Comparison of ENCODE assay signal across 20 cellular contexts in genomic region chr1:194118086-194118485, GRCh38.
"Had no signal": no experiment of that assay in that cellular context is flagged by ENCODE, and none has a peak within 500 bp of the region (broad histone marks: within the 10 kb centered on the region; RNA-seq: fewer than 3 reads in every experiment).

No MANE protein-coding gene starts in this region.

- DNase-seq: effector CD4-positive, alpha-beta T cell; hypothalamus; immature natural killer cell; left ventricle myocardium superior; lower lobe of right lung; natural killer cell; stimulated activated CD4-positive, alpha-beta T cell treated with anti-CD3 and anti-CD28 coated beads, Interleukin-2, amount 100 ng/mL, for 24 hours; stimulated activated CD4-positive, alpha-beta T cell treated with anti-CD3 and anti-CD28 coated beads, Interleukin-4, amount 100 ng/mL, for 24 hours; stimulated activated naive CD4-positive, alpha-beta T cell treated with Interleukin-2 at 50 U/mL for 16 hours; stomach; thyroid gland had no signal

- H3K4me2 ChIP-seq: smooth muscle cell had no signal

- H3K79me2 ChIP-seq: parathyroid adenoma had no signal

- H2AFZ ChIP-seq: parathyroid adenoma had no signal

- H3K36me3 ChIP-seq: lower lobe of right lung, right lobe of liver, stomach, thyroid gland had no signal

- H3K4me1 ChIP-seq: lower lobe of right lung, right lobe of liver, stomach, thyroid gland had no signal

- H3K9ac ChIP-seq: parathyroid adenoma had no signal

- H3K27me3 ChIP-seq: dorsolateral prefrontal cortex, right lobe of liver, stomach, thyroid gland had no signal

- H3K4me3 Mint-ChIP-seq: immature natural killer cell; natural killer cell; neural crest cell; stimulated activated effector memory CD8-positive, alpha-beta T cell treated with anti-CD3 and anti-CD28 coated beads, Interleukin-12 subunit alpha, Interleukin-12 subunit beta, amount 100 ng/mL, for 72 hours had no signal

- H3K27ac Mint-ChIP-seq: immature natural killer cell; natural killer cell; progenitor cell of endocrine pancreas; stimulated activated effector memory CD8-positive, alpha-beta T cell treated with anti-CD3 and anti-CD28 coated beads, Interleukin-12 subunit alpha, Interleukin-12 subunit beta, amount 100 ng/mL, for 72 hours had no signal

- H3K9me3 Mint-ChIP-seq: neural crest cell; stimulated activated effector memory CD8-positive, alpha-beta T cell treated with anti-CD3 and anti-CD28 coated beads, Interleukin-12 subunit alpha, Interleukin-12 subunit beta, amount 100 ng/mL, for 72 hours had no signal

- H3K27me3 Mint-ChIP-seq: progenitor cell of endocrine pancreas had no signal

- H3K4me3 ChIP-seq: dorsolateral prefrontal cortex, lower lobe of right lung, right lobe of liver, smooth muscle cell, stomach, thyroid gland had no signal

- H3K36me3 Mint-ChIP-seq: immature natural killer cell; natural killer cell; stimulated activated effector memory CD8-positive, alpha-beta T cell treated with anti-CD3 and anti-CD28 coated beads, Interleukin-12 subunit alpha, Interleukin-12 subunit beta, amount 100 ng/mL, for 72 hours had no signal

- ATAC-seq: left ventricle myocardium superior; natural killer cell; right lobe of liver; stimulated activated effector memory CD8-positive, alpha-beta T cell treated with anti-CD3 and anti-CD28 coated beads, Interleukin-12 subunit alpha, Interleukin-12 subunit beta, amount 100 ng/mL, for 72 hours had no signal

- H3K9me3 ChIP-seq: lower lobe of right lung, right lobe of liver, thyroid gland had no signal

- FAIRE-seq: colon, frontal cortex had no signal

- H3K27ac ChIP-seq: dorsolateral prefrontal cortex, lower lobe of right lung, parathyroid adenoma, right lobe of liver, stomach, thyroid gland had no signal

- H3K4me1 Mint-ChIP-seq: immature natural killer cell; natural killer cell; neural crest cell; stimulated activated effector memory CD8-positive, alpha-beta T cell treated with anti-CD3 and anti-CD28 coated beads, Interleukin-12 subunit alpha, Interleukin-12 subunit beta, amount 100 ng/mL, for 72 hours had no signal
